In the genomic region with DNA sequence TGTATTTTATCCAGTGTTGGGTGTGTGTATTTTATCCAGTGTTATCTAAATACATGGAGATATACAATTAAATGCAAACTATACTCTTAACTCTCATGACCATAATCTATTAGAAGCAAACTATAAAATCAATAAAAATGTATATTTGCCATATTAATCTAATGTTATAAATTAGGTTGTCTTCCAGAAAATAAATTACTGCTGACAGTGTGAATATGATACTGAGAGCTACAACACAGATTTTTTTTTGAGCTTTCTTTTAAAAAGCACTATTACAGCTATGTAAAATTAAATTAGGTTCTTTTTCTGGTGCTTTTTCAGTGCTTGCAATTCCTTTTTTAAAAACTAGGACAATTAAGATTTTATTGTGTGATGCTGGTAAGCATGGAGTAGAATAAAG, we compare ENCODE assay signal across 23 cellular contexts. TPM values are rescaled to one million over a fixed set of nuclear protein-coding genes. Genes with fewer than 3 reads are reported as not detected.
"Had no signal": no experiment of that assay in that cellular context is flagged by ENCODE, and none has a peak within 500 bp of the region (broad histone marks: within the 10 kb centered on the region; RNA-seq: fewer than 3 reads in every experiment).

No MANE protein-coding gene starts in this region.

- H3K9me3 ChIP-seq: MG63, SJSA1 had no signal

- H3K27ac ChIP-seq: SJSA1, SK-N-MC had no signal

- H3K36me3 ChIP-seq: MG63, SJSA1 had no signal

- H3K4me3 ChIP-seq: MG63, SJSA1 had no signal

- FAIRE-seq: RCC 7860 had no signal

- H3K27me3 ChIP-seq: MG63, SJSA1 had no signal

- DNase-seq: Karpas-422, KG1, MG63, NCI-H1092, NCI-H1105 treated with DMSO at 0.1 percent for 48 hours, NCI-H1417 treated with DMSO at 0.1 percent for 48 hours, NCI-H146, NCI-H187, NCI-H2029, NCI-H2081 treated with DMSO at 0.1 percent for 48 hours, NCI-H2171, NCI-H446, NCI-H510A, NCI-H524 treated with DMSO at 0.1 percent for 48 hours, NCI-H69, NCI-H774, Right ventricle myocardium superior, RPMI8226, SIG-M5 had no signal

- H3K4me1 ChIP-seq: SJSA1 had no signal

RNA-seq across cellular contexts. Expression of a gene that starts 19.0 kb away (rescaled TPM):
- total RNA-seq: HT1080 had no signal
